Comparison of ENCODE assay signal across 9 cellular contexts in the genomic region with DNA sequence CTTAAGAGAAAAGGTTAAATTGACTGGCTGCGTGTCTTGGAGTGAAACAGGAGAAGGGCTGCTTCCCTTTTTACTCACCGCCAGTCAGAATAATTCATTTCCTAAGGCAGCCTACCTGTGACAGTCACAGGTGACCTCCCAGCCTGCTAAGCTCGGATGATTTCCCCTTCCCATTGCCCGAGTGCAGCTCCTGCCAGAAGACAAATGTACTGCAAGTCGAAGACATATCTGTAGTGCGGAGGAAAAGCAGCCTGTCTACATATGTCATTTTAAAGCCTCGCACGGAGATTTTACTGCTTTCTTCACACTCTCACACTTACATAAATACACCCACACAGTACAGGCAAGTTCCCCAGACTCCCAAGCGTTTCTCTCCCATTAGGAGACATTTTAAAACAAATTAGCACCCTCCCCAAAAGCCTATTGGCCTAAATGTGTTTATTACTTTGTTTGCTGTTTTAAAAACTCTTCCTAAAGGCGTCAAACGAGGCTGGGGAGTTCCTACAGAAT.
DNase-seq lines count a peak whose midpoint lies in the region; ATAC-seq and TF ChIP-seq lines count a peak whose summit lies in the region.
"Had no signal": no experiment of that assay in that cellular context is flagged by ENCODE, and none has a peak within 500 bp of the region (broad histone marks: within the 10 kb centered on the region; RNA-seq: fewer than 3 reads in every experiment).

No MANE protein-coding gene starts in this region.

- H3K27me3 ChIP-seq in duodenal mucosa (ENCODE audit: control insufficient read depth in 1 of 2, insufficient read depth in 2 of 2, low read length in 2 of 2) (no peaks in the 10 kb centered on the region), mucosa of rectum (ENCODE audit: control insufficient read depth in 2 of 2, insufficient read depth in 2 of 2, low read length in 2 of 2) (no peaks in the 10 kb centered on the region)
- H3K27me3 ChIP-seq: pancreas had no signal

- no peaks in the 10 kb centered on the region for H3K27me3 Mint-ChIP-seq in activated CD4-positive, alpha-beta T cell treated with anti-CD3 and anti-CD28 coated beads, Interleukin-2, amount 10 ng/mL, durations not matched to agents 24 days and 14 days

- H3K4me3 ChIP-seq in duodenal mucosa (ENCODE audit: low read depth in 1 of 2, low read length in 2 of 2) = peak overlapping the region; percentile 24 to 28
- peak overlapping the region; percentile 50 to 56 for H3K4me3 ChIP-seq in mucosa of rectum (ENCODE audit: low read length in 2 of 2)

- H3K27ac ChIP-seq in duodenal mucosa (ENCODE audit: low read depth, low read length) (no peak overlapping the region), mucosa of rectum (ENCODE audit: low read depth in 2 of 2, low read length in 2 of 2) (peak overlapping the region; percentile 21 to 32)

- no peak for TF ChIP-seq CTCF in GM10266 (IDR thresholded peaks at IDR 0.05; ENCODE audit: control insufficient read depth, insufficient read depth, low read depth, missing control alignments)

- H3K4me1 ChIP-seq in duodenal mucosa (ENCODE audit: control insufficient read depth in 1 of 2, insufficient read depth in 2 of 2, low read length in 2 of 2) (peaks cover 40 to 49% of the 10 kb centered on the region in 2 donors), mucosa of rectum (ENCODE audit: control insufficient read depth in 2 of 2, insufficient read depth in 2 of 2, low read length in 2 of 2) (peaks cover 42% of the 10 kb centered on the region in 2 donors)

- no peaks in the 10 kb centered on the region for H3K9me3 Mint-ChIP-seq in activated CD4-positive, alpha-beta T cell treated with anti-CD3 and anti-CD28 coated beads, Interleukin-2, amount 10 ng/mL, durations not matched to agents 24 days and 14 days

- H3K9ac ChIP-seq in duodenal mucosa (ENCODE audit: low read depth in 1 of 2, low read length in 2 of 2) = peak overlapping the region in 1 of 2 donors; percentile 47
- peak overlapping the region; percentile 27 to 38 for H3K9ac ChIP-seq in mucosa of rectum (ENCODE audit: low read depth in 1 of 2, low read length in 2 of 2)

- H3K9me3 ChIP-seq in duodenal mucosa (ENCODE audit: control insufficient read depth in 1 of 2, low read length in 2 of 2) = no peaks in the 10 kb centered on the region
- no peaks in the 10 kb centered on the region for H3K9me3 ChIP-seq in mucosa of rectum (ENCODE audit: control insufficient read depth in 2 of 2, low read length in 2 of 2)
- H3K9me3 ChIP-seq: pancreas had no signal

- H3K4me3 Mint-ChIP-seq in activated CD4-positive, alpha-beta T cell treated with anti-CD3 and anti-CD28 coated beads, Interleukin-2, amount 10 ng/mL, durations not matched to agents 24 days and 14 days = no peak overlapping the region

- DNase-seq in GM10266 (ENCODE audit: extremely low spot score) (peak; percentile 16), M059J (ENCODE audit: low read depth) (peak; percentile 27), OCI-M1 (lab: John Stamatoyannopoulos, UW) (no peak)
- DNase-seq in activated CD4-positive, alpha-beta T cell treated with anti-CD3 and anti-CD28 coated beads, Interleukin-2, amount 10 ng/mL, durations not matched to agents 24 days and 14 days = no peak
- no peak for DNase-seq in activated CD4-positive, alpha-beta T cell treated with anti-CD3 and anti-CD28 coated beads for 4 hours

- H3K36me3 ChIP-seq in duodenal mucosa (ENCODE audit: control insufficient read depth in 1 of 2, insufficient read depth in 2 of 2, low read length in 2 of 2) = no peaks in the 10 kb centered on the region
- no peaks in the 10 kb centered on the region for H3K36me3 ChIP-seq in mucosa of rectum (ENCODE audit: control insufficient read depth in 2 of 2, insufficient read depth in 2 of 2, low read length in 2 of 2)
- H3K36me3 ChIP-seq: pancreas had no signal

- intact Hi-C loops in activated CD4-positive, alpha-beta T cell treated with anti-CD3 and anti-CD28 coated beads, Interleukin-2, amount 10 ng/mL, durations not matched to agents 24 days and 14 days (cut with micrococcal nuclease) = no loop called here

- ATAC-seq in GM21825 (IDR thresholded peaks at IDR 0.05; ENCODE audit: unreplicated experiment) = peak; percentile 64

- no peaks in the 10 kb centered on the region for H3K36me3 Mint-ChIP-seq in activated CD4-positive, alpha-beta T cell treated with anti-CD3 and anti-CD28 coated beads, Interleukin-2, amount 10 ng/mL, durations not matched to agents 24 days and 14 days (ENCODE audit: low read depth)

- H3K4me1 Mint-ChIP-seq in activated CD4-positive, alpha-beta T cell treated with anti-CD3 and anti-CD28 coated beads, Interleukin-2, amount 10 ng/mL, durations not matched to agents 24 days and 14 days = no peaks in the 10 kb centered on the region

- H3K27ac Mint-ChIP-seq in activated CD4-positive, alpha-beta T cell treated with anti-CD3 and anti-CD28 coated beads, Interleukin-2, amount 10 ng/mL, durations not matched to agents 24 days and 14 days = no peak overlapping the region

Comparison
In these comparisons a context has a peak if more than half of its experiments do, and no peak if none do; other contexts are left out.
1. DNase-seq: peak in GM10266 (single experiment) and M059J (single experiment); none in OCI-M1 (single experiment), activated CD4-positive, alpha-beta T cell treated with anti-CD3 and anti-CD28 coated beads, Interleukin-2, amount 10 ng/mL, durations not matched to agents 24 days and 14 days (single experiment) and activated CD4-positive, alpha-beta T cell treated with anti-CD3 and anti-CD28 coated beads for 4 hours (0 of 2).